In genomic region chr13:26921918-26922317, GRCh38 we compare ENCODE assay signal across 30 cellular contexts.
"Had no signal": no experiment of that assay in that cellular context is flagged by ENCODE, and none has a peak within 500 bp of the region (broad histone marks: within the 10 kb centered on the region; RNA-seq: fewer than 3 reads in every experiment).

No MANE protein-coding gene starts in this region.

- H3K27me3 ChIP-seq: uterus had no signal

- H3K36me3 ChIP-seq: brain microvascular endothelial cell, gastroesophageal sphincter, thoracic aorta, uterus had no signal

- H3K27ac Mint-ChIP-seq: activated CD4-positive, alpha-beta memory T cell treated with anti-CD3 and anti-CD28 coated beads, Interleukin-2, amount 10 ng/mL, durations not matched to agents 7 days and 5 days; activated CD4-positive, alpha-beta T cell treated with anti-CD3 and anti-CD28 coated beads, Interleukin-2, amount 10 ng/mL, durations not matched to agents 7 days and 5 days; activated naive CD4-positive, alpha-beta T cell treated with anti-CD3 and anti-CD28 coated beads, Interleukin-2, amount 10 ng/mL, durations not matched to agents 7 days and 5 days; activated T-cell treated with anti-CD3 and anti-CD28 coated beads, Interleukin-2, amount 50 U/mL, for 24 hours; nephron; progenitor cell of endocrine pancreas; stimulated activated naive CD8-positive, alpha-beta T cell treated with anti-CD3 and anti-CD28 coated beads, Interleukin-15, Interleukin-2, amounts not matched to agents 100 ng/mL and 50 ng/mL, for 24 hours; type B pancreatic cell; WTC11 had no signal

- H3K4me1 Mint-ChIP-seq: activated CD4-positive, alpha-beta memory T cell treated with anti-CD3 and anti-CD28 coated beads, Interleukin-2, amount 10 ng/mL, durations not matched to agents 7 days and 5 days; activated CD4-positive, alpha-beta T cell treated with anti-CD3 and anti-CD28 coated beads, Interleukin-2, amount 10 ng/mL, durations not matched to agents 7 days and 5 days; activated naive CD4-positive, alpha-beta T cell treated with anti-CD3 and anti-CD28 coated beads, Interleukin-2, amount 10 ng/mL, durations not matched to agents 7 days and 5 days; WTC11 had no signal

- H3K9me3 ChIP-seq: gastroesophageal sphincter, thoracic aorta, uterus had no signal

- H3K4me3 Mint-ChIP-seq: activated CD4-positive, alpha-beta memory T cell treated with anti-CD3 and anti-CD28 coated beads, Interleukin-2, amount 10 ng/mL, durations not matched to agents 7 days and 5 days; activated CD4-positive, alpha-beta T cell treated with anti-CD3 and anti-CD28 coated beads, Interleukin-2, amount 10 ng/mL, durations not matched to agents 7 days and 5 days; activated naive CD4-positive, alpha-beta T cell treated with anti-CD3 and anti-CD28 coated beads, Interleukin-2, amount 10 ng/mL, durations not matched to agents 7 days and 5 days; activated T-cell treated with anti-CD3 and anti-CD28 coated beads, Interleukin-2, amount 50 U/mL, for 24 hours; nephron; stimulated activated naive CD8-positive, alpha-beta T cell treated with anti-CD3 and anti-CD28 coated beads, Interleukin-15, Interleukin-2, amounts not matched to agents 100 ng/mL and 50 ng/mL, for 24 hours; type B pancreatic cell; WTC11 had no signal

- H3K4me3 ChIP-seq: coronary artery, dorsolateral prefrontal cortex, gastroesophageal sphincter, skin epidermis, thoracic aorta, uterus had no signal

- H3K36me3 Mint-ChIP-seq: activated naive CD4-positive, alpha-beta T cell treated with anti-CD3 and anti-CD28 coated beads, Interleukin-2, amount 10 ng/mL, durations not matched to agents 7 days and 5 days; type B pancreatic cell; WTC11 had no signal

- H3K27ac ChIP-seq: brain microvascular endothelial cell, coronary artery, dorsolateral prefrontal cortex, gastroesophageal sphincter, skin epidermis, thoracic aorta, uterus had no signal

- H3K9me3 Mint-ChIP-seq: activated CD4-positive, alpha-beta memory T cell treated with anti-CD3 and anti-CD28 coated beads, Interleukin-2, amount 10 ng/mL, durations not matched to agents 7 days and 5 days; activated CD4-positive, alpha-beta T cell treated with anti-CD3 and anti-CD28 coated beads, Interleukin-2, amount 10 ng/mL, durations not matched to agents 7 days and 5 days; activated naive CD4-positive, alpha-beta T cell treated with anti-CD3 and anti-CD28 coated beads, Interleukin-2, amount 10 ng/mL, durations not matched to agents 7 days and 5 days; activated T-cell treated with anti-CD3 and anti-CD28 coated beads, Interleukin-2, amount 50 U/mL, for 24 hours; nephron; stimulated activated naive CD8-positive, alpha-beta T cell treated with anti-CD3 and anti-CD28 coated beads, Interleukin-15, Interleukin-2, amounts not matched to agents 100 ng/mL and 50 ng/mL, for 24 hours; type B pancreatic cell; WTC11 had no signal

- DNase-seq: activated CD4-positive, alpha-beta memory T cell treated with anti-CD3 and anti-CD28 coated beads, Interleukin-2, amount 10 ng/mL, durations not matched to agents 7 days and 5 days; activated CD4-positive, alpha-beta T cell treated with anti-CD3 and anti-CD28 coated beads for 1 hour; activated CD4-positive, alpha-beta T cell treated with anti-CD3 and anti-CD28 coated beads, Interleukin-2, amount 10 ng/mL, durations not matched to agents 7 days and 5 days; activated CD8-positive, alpha-beta memory T cell treated with anti-CD3 and anti-CD28 coated beads, Interleukin-2, amount 50 U/mL, for 48 hours; activated gamma-delta T cell; activated naive CD4-positive, alpha-beta T cell treated with anti-CD3 and anti-CD28 coated beads, Interleukin-2, amount 10 ng/mL, durations not matched to agents 7 days and 5 days; activated T-cell treated with anti-CD3 and anti-CD28 coated beads, Interleukin-2, amount 50 U/mL, for 24 hours; amniotic stem cell; brain microvascular endothelial cell; dorsolateral prefrontal cortex; effector memory CD4-positive, alpha-beta T cell; head of caudate nucleus; hippocampal formation; left cardiac atrium; left ventricle myocardium superior; mammary epithelial cell; retina; stimulated activated CD4-positive, alpha-beta T cell treated with anti-CD3 and anti-CD28 coated beads, Interleukin-12 subunit alpha, Interleukin-12 subunit beta, amount 100 ng/mL, for 4 hours; stimulated activated CD4-positive, alpha-beta T cell treated with anti-CD3 and anti-CD28 coated beads, Interleukin-4, amount 100 ng/mL, for 1 hour; uterus had no signal

- ATAC-seq: gastroesophageal sphincter, left cardiac atrium, left ventricle myocardium superior, sciatic nerve, WTC11 had no signal
